Comparison of ENCODE assay signal across 1 cellular context in genomic region chr1:26695417-26696190, GRCh38.
TF ChIP-seq lines count a peak whose summit lies in the region.

Gene ARID1A (plus strand): TSS chr1:26696015. CDS start chr1:26696404, 389 bp downstream.

TF ChIP-seq in GM12878, 131 proteins besides CTCF, POLR2A, EP300 and RAD21 (continued from another document):
- TF ChIP-seq GATAD2B (conservative IDR thresholded peaks at IDR 0.05; ENCODE audit: low read depth) (peak; percentile 96), SREBF2 (IDR thresholded peaks at IDR 0.05; ENCODE audit: low read length) (no peak; the same call in 1 of the 2 replicates), RCOR1 (conservative IDR thresholded peaks at IDR 0.05; ENCODE audit: low read depth, low read length) (peak; percentile 94), KLF5 (IDR thresholded peaks at IDR 0.05; ENCODE audit: partially characterized antibody) (peak; percentile 91), NR2C1 (IDR thresholded peaks at IDR 0.05) (peak; percentile 46), SMAD5 (IDR thresholded peaks at IDR 0.05; ENCODE audit: low read depth) (peak; percentile 73; the same call in 1 of the 2 replicates), TCF3 (IDR thresholded peaks at IDR 0.05; ENCODE audit: borderline replicate concordance, insufficient read depth, low read depth, low read length) (peak; percentile 64; the same call in 1 of the 2 replicates), DPF2 (IDR thresholded peaks at IDR 0.05) (peak; percentile 91), SPI1 (IDR thresholded peaks at IDR 0.05; ENCODE audit: borderline replicate concordance, insufficient read depth, low read depth, low read length) (no peak), NFYA (IDR thresholded peaks at IDR 0.05; ENCODE audit: borderline replicate concordance, low read depth, low read length) (no peak), KDM1A (IDR thresholded peaks at IDR 0.05; ENCODE audit: borderline replicate concordance) (no peak), NR2F1 (conservative IDR thresholded peaks at IDR 0.05) (peak; percentile 76), EGR1 (IDR thresholded peaks at IDR 0.05; ENCODE audit: borderline replicate concordance in 1 of 2, low read depth in 2 of 2, low read length in 2 of 2) (peak in 1 of 2 experiments; percentile 73; a peak in 2 of 3 replicates), REST (IDR thresholded peaks at IDR 0.05; ENCODE audit: low read depth, low read length) (0 out of 2 replicates have a peak, but pooled peaks have one; percentile 22), ZNF384 (IDR thresholded peaks at IDR 0.05; ENCODE audit: borderline replicate concordance, low read depth, low read length) (no peak), SP1 (IDR thresholded peaks at IDR 0.05; ENCODE audit: low read depth, low read length) (peak; percentile 100), TAF1 (IDR thresholded peaks at IDR 0.05; ENCODE audit: borderline replicate concordance, low read depth, low read length) (peak; percentile 100), ZNF687 (IDR thresholded peaks at IDR 0.05) (peak; percentile 72), ZNF24 (IDR thresholded peaks at IDR 0.05) (peak; percentile 73), BACH1 (IDR thresholded peaks at IDR 0.05; ENCODE audit: borderline replicate concordance) (peak; percentile 87), RELA (IDR thresholded peaks at IDR 0.05; ENCODE audit: borderline replicate concordance, partially characterized antibody) (peak; percentile 84), POU2F2 (IDR thresholded peaks at IDR 0.05; ENCODE audit: borderline replicate concordance, low read depth, low read length) (peak; percentile 91; the same call in 2 of the 3 replicates), CREM (IDR thresholded peaks at IDR 0.05; ENCODE audit: low read depth) (peak; percentile 69; the same call in 1 of the 2 replicates), FOXM1 (IDR thresholded peaks at IDR 0.05; ENCODE audit: low read depth, low read length) (no peak), HCFC1 (IDR thresholded peaks at IDR 0.05; ENCODE audit: low read length) (peak; percentile 71), PAX5 (IDR thresholded peaks at IDR 0.05; ENCODE audit: borderline replicate concordance, low read depth, low read length) (peak; percentile 89), GABPA (IDR thresholded peaks at IDR 0.05; ENCODE audit: low read depth) (no peak), CREB1 (IDR thresholded peaks at IDR 0.05; ENCODE audit: low read depth) (no peak), MTA2 (IDR thresholded peaks at IDR 0.05; ENCODE audit: low read depth) (no peak), PBX3 (IDR thresholded peaks at IDR 0.05; ENCODE audit: insufficient replicate concordance, low read depth, low read length) (no peak), BHLHE40 (IDR thresholded peaks at IDR 0.05; ENCODE audit: borderline replicate concordance in 1 of 2, low read depth in 2 of 2, low read length in 1 of 2) (peak in 1 of 2 experiments; percentile 79; a peak in 3 of 4 replicates), SIN3A (IDR thresholded peaks at IDR 0.05; ENCODE audit: low read depth, low read length) (peak; percentile 96), ESRRA (IDR thresholded peaks at IDR 0.05; ENCODE audit: low read length) (peak; percentile 89)
- TF ChIP-seq, protein P1, sequence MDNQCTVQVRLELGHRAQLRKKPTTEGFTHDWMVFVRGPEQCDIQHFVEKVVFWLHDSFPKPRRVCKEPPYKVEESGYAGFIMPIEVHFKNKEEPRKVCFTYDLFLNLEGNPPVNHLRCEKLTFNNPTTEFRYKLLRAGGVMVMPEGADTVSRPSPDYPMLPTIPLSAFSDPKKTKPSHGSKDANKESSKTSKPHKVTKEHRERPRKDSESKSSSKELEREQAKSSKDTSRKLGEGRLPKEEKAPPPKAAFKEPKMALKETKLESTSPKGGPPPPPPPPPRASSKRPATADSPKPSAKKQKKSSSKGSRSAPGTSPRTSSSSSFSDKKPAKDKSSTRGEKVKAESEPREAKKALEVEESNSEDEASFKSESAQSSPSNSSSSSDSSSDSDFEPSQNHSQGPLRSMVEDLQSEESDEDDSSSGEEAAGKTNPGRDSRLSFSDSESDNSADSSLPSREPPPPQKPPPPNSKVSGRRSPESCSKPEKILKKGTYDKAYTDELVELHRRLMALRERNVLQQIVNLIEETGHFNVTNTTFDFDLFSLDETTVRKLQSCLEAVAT (IDR thresholded peaks at IDR 0.05): peak; percentile 27; the same call in 1 of the 2 replicates
- TF ChIP-seq, protein P2, sequence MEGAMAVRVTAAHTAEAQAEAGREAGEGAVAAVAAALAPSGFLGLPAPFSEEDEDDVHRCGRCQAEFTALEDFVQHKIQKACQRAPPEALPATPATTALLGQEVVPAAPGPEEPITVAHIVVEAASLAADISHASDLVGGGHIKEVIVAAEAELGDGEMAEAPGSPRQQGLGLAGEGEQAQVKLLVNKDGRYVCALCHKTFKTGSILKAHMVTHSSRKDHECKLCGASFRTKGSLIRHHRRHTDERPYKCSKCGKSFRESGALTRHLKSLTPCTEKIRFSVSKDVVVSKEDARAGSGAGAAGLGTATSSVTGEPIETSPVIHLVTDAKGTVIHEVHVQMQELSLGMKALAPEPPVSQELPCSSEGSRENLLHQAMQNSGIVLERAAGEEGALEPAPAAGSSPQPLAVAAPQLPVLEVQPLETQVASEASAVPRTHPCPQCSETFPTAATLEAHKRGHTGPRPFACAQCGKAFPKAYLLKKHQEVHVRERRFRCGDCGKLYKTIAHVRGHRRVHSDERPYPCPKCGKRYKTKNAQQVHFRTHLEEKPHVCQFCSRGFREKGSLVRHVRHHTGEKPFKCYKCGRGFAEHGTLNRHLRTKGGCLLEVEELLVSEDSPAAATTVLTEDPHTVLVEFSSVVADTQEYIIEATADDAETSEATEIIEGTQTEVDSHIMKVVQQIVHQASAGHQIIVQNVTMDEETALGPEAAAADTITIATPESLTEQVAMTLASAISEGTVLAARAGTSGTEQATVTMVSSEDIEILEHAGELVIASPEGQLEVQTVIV (IDR thresholded peaks at IDR 0.05; ENCODE audit: borderline replicate concordance, partially characterized antibody): peak; percentile 88
- TF ChIP-seq, protein P3, sequence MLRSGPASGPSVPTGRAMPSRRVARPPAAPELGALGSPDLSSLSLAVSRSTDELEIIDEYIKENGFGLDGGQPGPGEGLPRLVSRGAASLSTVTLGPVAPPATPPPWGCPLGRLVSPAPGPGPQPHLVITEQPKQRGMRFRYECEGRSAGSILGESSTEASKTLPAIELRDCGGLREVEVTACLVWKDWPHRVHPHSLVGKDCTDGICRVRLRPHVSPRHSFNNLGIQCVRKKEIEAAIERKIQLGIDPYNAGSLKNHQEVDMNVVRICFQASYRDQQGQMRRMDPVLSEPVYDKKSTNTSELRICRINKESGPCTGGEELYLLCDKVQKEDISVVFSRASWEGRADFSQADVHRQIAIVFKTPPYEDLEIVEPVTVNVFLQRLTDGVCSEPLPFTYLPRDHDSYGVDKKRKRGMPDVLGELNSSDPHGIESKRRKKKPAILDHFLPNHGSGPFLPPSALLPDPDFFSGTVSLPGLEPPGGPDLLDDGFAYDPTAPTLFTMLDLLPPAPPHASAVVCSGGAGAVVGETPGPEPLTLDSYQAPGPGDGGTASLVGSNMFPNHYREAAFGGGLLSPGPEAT (IDR thresholded peaks at IDR 0.05; ENCODE audit: low read depth): peak; percentile 98
- TF ChIP-seq, protein P4, sequence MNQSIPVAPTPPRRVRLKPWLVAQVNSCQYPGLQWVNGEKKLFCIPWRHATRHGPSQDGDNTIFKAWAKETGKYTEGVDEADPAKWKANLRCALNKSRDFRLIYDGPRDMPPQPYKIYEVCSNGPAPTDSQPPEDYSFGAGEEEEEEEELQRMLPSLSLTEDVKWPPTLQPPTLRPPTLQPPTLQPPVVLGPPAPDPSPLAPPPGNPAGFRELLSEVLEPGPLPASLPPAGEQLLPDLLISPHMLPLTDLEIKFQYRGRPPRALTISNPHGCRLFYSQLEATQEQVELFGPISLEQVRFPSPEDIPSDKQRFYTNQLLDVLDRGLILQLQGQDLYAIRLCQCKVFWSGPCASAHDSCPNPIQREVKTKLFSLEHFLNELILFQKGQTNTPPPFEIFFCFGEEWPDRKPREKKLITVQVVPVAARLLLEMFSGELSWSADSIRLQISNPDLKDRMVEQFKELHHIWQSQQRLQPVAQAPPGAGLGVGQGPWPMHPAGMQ (IDR thresholded peaks at IDR 0.05; ENCODE audit: borderline replicate concordance): no peak
- TF ChIP-seq, protein P5, sequence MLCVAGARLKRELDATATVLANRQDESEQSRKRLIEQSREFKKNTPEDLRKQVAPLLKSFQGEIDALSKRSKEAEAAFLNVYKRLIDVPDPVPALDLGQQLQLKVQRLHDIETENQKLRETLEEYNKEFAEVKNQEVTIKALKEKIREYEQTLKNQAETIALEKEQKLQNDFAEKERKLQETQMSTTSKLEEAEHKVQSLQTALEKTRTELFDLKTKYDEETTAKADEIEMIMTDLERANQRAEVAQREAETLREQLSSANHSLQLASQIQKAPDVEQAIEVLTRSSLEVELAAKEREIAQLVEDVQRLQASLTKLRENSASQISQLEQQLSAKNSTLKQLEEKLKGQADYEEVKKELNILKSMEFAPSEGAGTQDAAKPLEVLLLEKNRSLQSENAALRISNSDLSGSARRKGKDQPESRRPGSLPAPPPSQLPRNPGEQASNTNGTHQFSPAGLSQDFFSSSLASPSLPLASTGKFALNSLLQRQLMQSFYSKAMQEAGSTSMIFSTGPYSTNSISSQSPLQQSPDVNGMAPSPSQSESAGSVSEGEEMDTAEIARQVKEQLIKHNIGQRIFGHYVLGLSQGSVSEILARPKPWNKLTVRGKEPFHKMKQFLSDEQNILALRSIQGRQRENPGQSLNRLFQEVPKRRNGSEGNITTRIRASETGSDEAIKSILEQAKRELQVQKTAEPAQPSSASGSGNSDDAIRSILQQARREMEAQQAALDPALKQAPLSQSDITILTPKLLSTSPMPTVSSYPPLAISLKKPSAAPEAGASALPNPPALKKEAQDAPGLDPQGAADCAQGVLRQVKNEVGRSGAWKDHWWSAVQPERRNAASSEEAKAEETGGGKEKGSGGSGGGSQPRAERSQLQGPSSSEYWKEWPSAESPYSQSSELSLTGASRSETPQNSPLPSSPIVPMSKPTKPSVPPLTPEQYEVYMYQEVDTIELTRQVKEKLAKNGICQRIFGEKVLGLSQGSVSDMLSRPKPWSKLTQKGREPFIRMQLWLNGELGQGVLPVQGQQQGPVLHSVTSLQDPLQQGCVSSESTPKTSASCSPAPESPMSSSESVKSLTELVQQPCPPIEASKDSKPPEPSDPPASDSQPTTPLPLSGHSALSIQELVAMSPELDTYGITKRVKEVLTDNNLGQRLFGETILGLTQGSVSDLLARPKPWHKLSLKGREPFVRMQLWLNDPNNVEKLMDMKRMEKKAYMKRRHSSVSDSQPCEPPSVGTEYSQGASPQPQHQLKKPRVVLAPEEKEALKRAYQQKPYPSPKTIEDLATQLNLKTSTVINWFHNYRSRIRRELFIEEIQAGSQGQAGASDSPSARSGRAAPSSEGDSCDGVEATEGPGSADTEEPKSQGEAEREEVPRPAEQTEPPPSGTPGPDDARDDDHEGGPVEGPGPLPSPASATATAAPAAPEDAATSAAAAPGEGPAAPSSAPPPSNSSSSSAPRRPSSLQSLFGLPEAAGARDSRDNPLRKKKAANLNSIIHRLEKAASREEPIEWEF (IDR thresholded peaks at IDR 0.05; ENCODE audit: insufficient replicate concordance, low read depth, low read length): no peak
